5 cellular contexts compared by ENCODE assay signal in genomic region chr20:16362642-16363041, GRCh38.
"Had no signal": no experiment of that assay in that cellular context is flagged by ENCODE, and none has a peak within 500 bp of the region (broad histone marks: within the 10 kb centered on the region; RNA-seq: fewer than 3 reads in every experiment).

No MANE protein-coding gene starts in this region.

- H3K4me3 ChIP-seq: GM23248, HAP-1 had no signal

- DNase-seq: GM23248, GOT3, H7, IMR-90 had no signal

- H3K4me1 ChIP-seq: HAP-1 had no signal

- H3K36me3 ChIP-seq: HAP-1 had no signal

- H3K27ac ChIP-seq: GM23248 had no signal

- H3K9ac ChIP-seq: GM23248 had no signal

- H3K9me3 ChIP-seq: HAP-1 had no signal

- H2AFZ ChIP-seq: GM23248 had no signal
